1 cellular context compared by ENCODE assay signal in genomic region chr16:57416084-57416483, GRCh38.
TF ChIP-seq lines count a peak whose summit lies in the region.

No MANE protein-coding gene starts in this region.

TF ChIP-seq in GM23338, 12 proteins besides CTCF, POLR2A, EP300 and RAD21 (continued from another document):
- TF ChIP-seq REST (IDR thresholded peaks at IDR 0.05; ENCODE audit: unreplicated experiment) (no peak), ZNF331 (CRISPR knock-in tag; IDR thresholded peaks at IDR 0.05; ENCODE audit: low read depth) (no peak), EZH2phosphoT487 (IDR thresholded peaks at IDR 0.05; ENCODE audit: unreplicated experiment) (no peak)
